Comparison of ENCODE assay signal across 19 cellular contexts in the genomic region with DNA sequence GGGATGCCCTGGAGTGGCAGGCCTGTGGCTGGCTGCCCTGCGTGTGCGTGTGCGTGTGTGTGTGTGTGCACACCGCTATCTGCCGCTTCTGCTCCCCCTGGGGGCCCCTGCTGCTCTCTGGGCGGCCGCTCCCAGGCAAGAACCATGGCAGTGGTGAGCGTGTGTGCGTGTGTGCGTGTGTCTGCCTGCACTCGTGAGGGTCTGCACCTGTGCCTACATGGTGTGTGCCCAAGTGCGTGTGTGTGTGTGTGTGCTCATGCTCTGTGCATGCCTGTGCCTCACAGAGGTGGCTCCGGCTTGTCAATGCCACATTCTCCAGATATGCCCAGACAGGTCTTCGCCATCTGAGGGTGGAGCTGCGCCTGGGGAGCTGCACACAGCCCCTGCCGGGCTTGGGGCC. TPM values are rescaled to one million over a fixed set of nuclear protein-coding genes. Genes with fewer than 3 reads are reported as not detected.
A peak's percentile ranks its signal among the peaks of the same experiment; 100 is the strongest.
DNase-seq lines count a peak whose midpoint lies in the region; ATAC-seq and TF ChIP-seq lines count a peak whose summit lies in the region.
"Had no signal": no experiment of that assay in that cellular context is flagged by ENCODE, and none has a peak within 500 bp of the region (broad histone marks: within the 10 kb centered on the region; RNA-seq: fewer than 3 reads in every experiment).

No MANE protein-coding gene starts in this region.

- no peaks in the 10 kb centered on the region for H3K79me2 ChIP-seq in mesendoderm (ENCODE audit: control insufficient read depth, insufficient read depth, low read length)

- H3K4ac ChIP-seq in mesendoderm (ENCODE audit: low read depth, low read length), result no peak overlapping the region

- H3K9me3 ChIP-seq in RWPE2 (ENCODE audit: severe bottlenecking) (no peaks in the 10 kb centered on the region), prostate gland (no peaks in the 10 kb centered on the region)

- ATAC-seq in RWPE2 (ENCODE audit: low read depth), result peak; percentile 49

- H2BK5ac ChIP-seq in mesendoderm (ENCODE audit: low read length), result no peak overlapping the region

- H3K4me3 ChIP-seq in RWPE2 (ENCODE audit: severe bottlenecking) (peak overlapping the region; percentile 10), prostate gland (no peak overlapping the region), mesendoderm (ENCODE audit: low read length) (no peak overlapping the region)

- no peak overlapping the region for H3K23ac ChIP-seq in mesendoderm (ENCODE audit: low read length)

- TF ChIP-seq CTCF in RWPE2 (IDR thresholded peaks at IDR 0.05; ENCODE audit: poor library complexity, severe bottlenecking) (no peak), prostate gland (IDR thresholded peaks at IDR 0.05) (no peak)

- intact Hi-C loops in prostate gland (cut with DNase I), result no loop called here

- H4K8ac ChIP-seq in mesendoderm (ENCODE audit: low read depth, low read length), result no peak overlapping the region

- H3K56ac ChIP-seq in mesendoderm (ENCODE audit: low read length), result no peak overlapping the region

- no peak overlapping the region for H2AK5ac ChIP-seq in mesendoderm (ENCODE audit: low read length)

- H4K5ac ChIP-seq in mesendoderm (ENCODE audit: low read length), result no peak overlapping the region

- 19% methylated on average over 6 of the region's 16 CpGs for WGBS in prostate gland
- WGBS in mesendoderm (ENCODE audit: extremely low coverage, insufficient coverage, low lambda C conversion rate), result no CpG with 5 or more reads among the region's 16 CpGs

- H3K4me1 ChIP-seq in RWPE2 (ENCODE audit: insufficient read depth, poor library complexity, severe bottlenecking), result peaks cover 24% of the 10 kb centered on the region
- H3K4me1 ChIP-seq in prostate gland (replicated peaks), result no peaks in the 10 kb centered on the region
- no peaks in the 10 kb centered on the region for H3K4me1 ChIP-seq in mesendoderm (ENCODE audit: control insufficient read depth, low read depth, low read length)

- TF ChIP-seq POLR2A in prostate gland (IDR thresholded peaks at IDR 0.05), result peak; percentile 47

- H3K9ac ChIP-seq in mesendoderm (ENCODE audit: low read length), result no peak overlapping the region

- no peak overlapping the region for H3K18ac ChIP-seq in mesendoderm (ENCODE audit: low read length)

- no peaks in the 10 kb centered on the region for H3K79me1 ChIP-seq in mesendoderm (ENCODE audit: low read length)

- H3K27me3 ChIP-seq in RWPE2 (ENCODE audit: insufficient read depth, poor library complexity, severe bottlenecking), result no peaks in the 10 kb centered on the region
- no peaks in the 10 kb centered on the region for H3K27me3 ChIP-seq in prostate gland (replicated peaks; ENCODE audit: insufficient read depth)
- no peaks in the 10 kb centered on the region for H3K27me3 ChIP-seq in mesendoderm (ENCODE audit: insufficient read depth, low read length, poor library complexity)

- H2BK15ac ChIP-seq in mesendoderm (replicated peaks; ENCODE audit: low read depth), result no peak overlapping the region

- H3K27ac ChIP-seq in RWPE2 (ENCODE audit: poor library complexity, severe bottlenecking), result peak overlapping the region; percentile 86
- H3K27ac ChIP-seq in epithelial cell of prostate, result peak overlapping the region; percentile 92
- peak overlapping the region; percentile 35 to 51 for H3K27ac ChIP-seq in prostate gland
- H3K27ac ChIP-seq in mesendoderm (ENCODE audit: low read depth, low read length), result no peak overlapping the region

- DNase-seq in NCI-H1694 (lab: John Stamatoyannopoulos, UW) (peak; percentile 65), NCI-H1694 treated with DMSO at 0.1 percent for 48 hours (lab: John Stamatoyannopoulos, UW) (no peak), RWPE2 (ENCODE audit: low spot score) (no peak), epithelial cell of prostate (ENCODE audit: low read depth, low spot score) (peak; percentile 48), prostate gland (ENCODE audit: low spot score) (peak; percentile 55), HT-29 (ENCODE audit: low spot score) (no peak), NCI-H345 treated with DMSO at 0.1 percent for 48 hours (lab: John Stamatoyannopoulos, UW; ENCODE audit: unreplicated experiment) (no peak), mesendoderm (no peak)
- DNase-seq: 8988T; CD8-positive, alpha-beta memory T cell; GF-D8; HFFc6; IMR-90; Karpas-422; MM.1S; NCI-H1105; NCI-H1930; SHP77 treated with DMSO at 0.1 percent for 48 hours had no signal

- no peak overlapping the region for H3K4me2 ChIP-seq in mesendoderm (ENCODE audit: low read length)

- H2BK120ac ChIP-seq in mesendoderm (ENCODE audit: low read depth, low read length), result no peak overlapping the region

- H3K36me3 ChIP-seq in RWPE2 (ENCODE audit: low read depth) (peaks cover 58% of the 10 kb centered on the region), prostate gland (no peaks in the 10 kb centered on the region), mesendoderm (ENCODE audit: control insufficient read depth, insufficient read depth, low read length) (no peaks in the 10 kb centered on the region)

RNA-seq across cellular contexts. Expression of a gene that starts 18.7 kb away (rescaled TPM):
- 10 to 100 TPM; 38.3 to 49.9 TPM for total RNA-seq in prostate gland
- 72.2 and 76.7 TPM in 2 replicates for total RNA-seq in HT-29 (2014; rRNA removed; shearing (Covaris generic))
- 17.5 TPM for polyA plus RNA-seq in mesendoderm (2013, experiment 1 of 2)
- 18.3 TPM for polyA plus RNA-seq in mesendoderm (2013, experiment 2 of 2)

RNA-seq across cellular contexts. Expression of a gene that starts 39.5 kb away (rescaled TPM):
- 10 to 100 TPM; 86.1 to 97.0 TPM for total RNA-seq in prostate gland
- total RNA-seq in HT-29 (2014; rRNA removed; shearing (Covaris generic)), result 60.1 and 66.2 TPM in 2 replicates
- polyA plus RNA-seq in mesendoderm (2013, experiment 1 of 2), result 78.4 TPM
- 82.3 TPM for polyA plus RNA-seq in mesendoderm (2013, experiment 2 of 2)

RNA-seq across cellular contexts. Expression of a gene that starts 39.7 kb away (rescaled TPM):
- 10 to 100 TPM; 18.6 to 21.0 TPM for total RNA-seq in prostate gland
- 19.3 and 23.6 TPM in 2 replicates for total RNA-seq in HT-29 (2014; rRNA removed; shearing (Covaris generic))
- polyA plus RNA-seq in mesendoderm (2013, experiment 1 of 2), result 2.1 TPM
- polyA plus RNA-seq in mesendoderm (2013, experiment 2 of 2), result 1.6 TPM

RNA-seq across cellular contexts. Expression of a gene that starts 45.0 kb away (rescaled TPM):
- total RNA-seq in prostate gland, result 10 to 100 TPM; 29.8 to 41.0 TPM
- total RNA-seq in HT-29 (2014; rRNA removed; shearing (Covaris generic)), result 3.1 and 5.3 TPM in 2 replicates
- polyA plus RNA-seq in mesendoderm (2013, experiment 1 of 2), result 0.01 TPM
- 0.01 TPM for polyA plus RNA-seq in mesendoderm (2013, experiment 2 of 2)
- total RNA-seq: Daoy had no signal

Comparison
In these comparisons a context has a peak if more than half of its experiments do, and no peak if none do; other contexts are left out.
1. DNase-seq: peak in NCI-H1694 (single experiment), epithelial cell of prostate (single experiment) and prostate gland (single experiment); none in NCI-H1694 treated with DMSO at 0.1 percent for 48 hours (single experiment), RWPE2 (single experiment), HT-29 (single experiment), NCI-H345 treated with DMSO at 0.1 percent for 48 hours (single experiment) and mesendoderm (single experiment).